In genomic region chr6:27161946-27162603, GRCh38 we compare ENCODE assay signal across 1 cellular context.
TF ChIP-seq lines count a peak whose summit lies in the region.

No MANE protein-coding gene starts in this region.

TF ChIP-seq in HEK293, 187 proteins besides CTCF, POLR2A, EP300 and RAD21 (continued from another document):
- no peak for TF ChIP-seq ZNF148 (tag by site-specific recombination; IDR thresholded peaks at IDR 0.05; ENCODE audit: borderline replicate concordance)
